9 cellular contexts compared by ENCODE assay signal in genomic region chr10:75404023-75404334, GRCh38. TPM values are rescaled to one million over a fixed set of nuclear protein-coding genes. Genes with fewer than 3 reads are reported as not detected.
DNase-seq lines count a peak whose midpoint lies in the region; ATAC-seq and TF ChIP-seq lines count a peak whose summit lies in the region.
"Had no signal": no experiment of that assay in that cellular context is flagged by ENCODE, and none has a peak within 500 bp of the region (broad histone marks: within the 10 kb centered on the region; RNA-seq: fewer than 3 reads in every experiment).

No MANE protein-coding gene starts in this region.

- H3K4me1 ChIP-seq in neuronal stem cell (ENCODE audit: control insufficient read depth in 2 of 2, insufficient read depth in 1 of 2, low read depth in 1 of 2, low read length in 2 of 2), result peaks cover 12 to 22% of the 10 kb centered on the region in 2 donors

- ATAC-seq in CD4-positive, alpha-beta T cell (ENCODE audit: poor library complexity), result no peak
- no peak for ATAC-seq in GM19467 (IDR thresholded peaks at IDR 0.05; ENCODE audit: unreplicated experiment)
- ATAC-seq in GM21737 (IDR thresholded peaks at IDR 0.05; ENCODE audit: unreplicated experiment), result no peak
- ATAC-seq in HG03342 (IDR thresholded peaks at IDR 0.05; ENCODE audit: unreplicated experiment), result no peak
- ATAC-seq: activated CD4-positive, alpha-beta T cell treated with anti-CD3 and anti-CD28 coated beads for 36 hours had no signal

- DNase-seq in CD4-positive, alpha-beta T cell, result no peak
- DNase-seq in M059J (ENCODE audit: low read depth), result peak; percentile 32
- DNase-seq in epithelial cell of prostate (ENCODE audit: low read depth, low spot score), result no peak
- DNase-seq in neuronal stem cell (ENCODE audit: low spot score), result peak; percentile 39
- DNase-seq in MV-4-11 (lab: John Stamatoyannopoulos, UW), result no peak
- DNase-seq: activated CD4-positive, alpha-beta T cell treated with anti-CD3 and anti-CD28 coated beads for 36 hours had no signal

- no peaks in the 10 kb centered on the region for H3K9me3 ChIP-seq in CD4-positive, alpha-beta T cell (ENCODE audit: control insufficient read depth, low read length)
- H3K9me3 ChIP-seq in neuronal stem cell (replicated peaks in 1 of 2; ENCODE audit: control insufficient read depth in 2 of 2, insufficient read depth in 1 of 2, low read depth in 1 of 2, low read length in 2 of 2), result peaks cover 0 to 2% of the 10 kb centered on the region in 2 donors

- no peaks in the 10 kb centered on the region for H3K9me3 Mint-ChIP-seq in CD4-positive, alpha-beta T cell

- H3K27me3 Mint-ChIP-seq in CD4-positive, alpha-beta T cell, result peaks cover 69% of the 10 kb centered on the region

- peak overlapping the region; percentile 100 for H2AFZ ChIP-seq in neuronal stem cell (ENCODE audit: low read length)

- peak overlapping the region; percentile 99 for H2BK120ac ChIP-seq in neuronal stem cell (ENCODE audit: low read depth, low read length)

- no peak overlapping the region for H3K14ac ChIP-seq in neuronal stem cell (ENCODE audit: low read length)

- peak overlapping the region; percentile 92 for H4K91ac ChIP-seq in neuronal stem cell (ENCODE audit: low read depth, low read length, poor library complexity)

- POLR2A ChIA-PET in CD4-positive, alpha-beta T cell (lab: Charles Lee), result no interaction called here

- H3K18ac ChIP-seq in neuronal stem cell (ENCODE audit: low read length), result peak overlapping the region; percentile 97

- peaks cover 47% of the 10 kb centered on the region for H3K4me1 Mint-ChIP-seq in CD4-positive, alpha-beta T cell (ENCODE audit: low read depth)

- no peak overlapping the region for H3K27ac Mint-ChIP-seq in CD4-positive, alpha-beta T cell
- H3K27ac Mint-ChIP-seq: activated CD4-positive, alpha-beta T cell treated with anti-CD3 and anti-CD28 coated beads for 36 hours had no signal

- H3K4me3 ChIP-seq in neuronal stem cell (ENCODE audit: low read length in 2 of 2), result peak overlapping the region; percentile 59 to 83

- peaks cover 14% of the 10 kb centered on the region for H3K79me1 ChIP-seq in neuronal stem cell (ENCODE audit: low read depth, low read length)

- peak overlapping the region; percentile 86 for H3K9ac ChIP-seq in neuronal stem cell (ENCODE audit: low read depth, low read length, poor library complexity)

- H3K4me3 Mint-ChIP-seq in CD4-positive, alpha-beta T cell, result peak overlapping the region; percentile 11

- no peak overlapping the region for H4K8ac ChIP-seq in neuronal stem cell (ENCODE audit: low read depth, low read length)

- H3K4ac ChIP-seq in neuronal stem cell (ENCODE audit: low read length), result no peak overlapping the region

- H2BK15ac ChIP-seq in neuronal stem cell (ENCODE audit: low read length), result peak overlapping the region; percentile 91

- H3K4me2 ChIP-seq in neuronal stem cell (ENCODE audit: insufficient read depth, low read length, poor library complexity, severe bottlenecking), result peak overlapping the region; percentile 95

- no peak overlapping the region for H3K27ac ChIP-seq in CD4-positive, alpha-beta T cell (ENCODE audit: low read depth, low read length)
- H3K27ac ChIP-seq in epithelial cell of prostate (peak overlapping the region; percentile 93), neuronal stem cell (replicated peaks; ENCODE audit: low read length) (no peak overlapping the region)

- peak overlapping the region; percentile 97 for H2AK5ac ChIP-seq in neuronal stem cell (ENCODE audit: low read depth, low read length)

- H2BK5ac ChIP-seq in neuronal stem cell (ENCODE audit: low read length), result peak overlapping the region; percentile 60

- H3K36me3 ChIP-seq in neuronal stem cell (replicated peaks in 1 of 2; ENCODE audit: control insufficient read depth in 2 of 2, insufficient read depth in 2 of 2, low read length in 2 of 2), result peaks cover 0 to 23% of the 10 kb centered on the region in 2 donors

- WGBS in neuronal stem cell (ENCODE audit: extremely low coverage in 2 of 2, insufficient read length in 2 of 2, insufficient replicate concordance in 1 of 2), 2 donors, result no CpG with 5 or more reads among the region's 15 CpGs

- intact Hi-C loops in CD4-positive, alpha-beta T cell (cut with DNase I, micrococcal nuclease), result loop anchor here (5.0 to 10.0 kb wide), 5 partner anchors 683 to 1711 kb away; no protein-coding TSS in a partner anchor

- CTCF ChIA-PET in CD4-positive, alpha-beta T cell (lab: Charles Lee), result no interaction called here

- peak overlapping the region; percentile 95 for H3K23ac ChIP-seq in neuronal stem cell (ENCODE audit: low read depth, low read length, poor library complexity)

- H2BK12ac ChIP-seq in neuronal stem cell (ENCODE audit: low read length), result peak overlapping the region; percentile 94

- TF ChIP-seq CTCF in CD4-positive, alpha-beta T cell (IDR thresholded peaks at IDR 0.05), result no peak

- H3K36me3 Mint-ChIP-seq in CD4-positive, alpha-beta T cell (ENCODE audit: low read depth), result no peaks in the 10 kb centered on the region

- H3K27me3 ChIP-seq in CD4-positive, alpha-beta T cell (ENCODE audit: control insufficient read depth, insufficient read depth, low read length), result peaks cover 91% of the 10 kb centered on the region
- H3K27me3 ChIP-seq in neuronal stem cell (ENCODE audit: control insufficient read depth in 3 of 3, insufficient read depth in 3 of 3, low read depth in 1 of 3, low read length in 3 of 3), result peaks cover 0 to 50% (median 19%) of the 10 kb centered on the region in 3 experiments

RNA-seq across cellular contexts. Expression of gene ZNF503, which starts 2.4 kb away (rescaled TPM):
- total RNA-seq in CD4-positive, alpha-beta T cell, result under 1 TPM; 0.38 to 0.47 TPM
- total RNA-seq in M059J (2014; rRNA removed; shearing (Covaris generic)), result 9.1 and 13.8 TPM in 2 replicates
- 9.9 TPM for polyA plus RNA-seq in neuronal stem cell (2013, experiment 1 of 2)
- 11.2 TPM for polyA plus RNA-seq in neuronal stem cell (2013, experiment 2 of 2)

RNA-seq across cellular contexts. Expression of gene LRMDA, which starts 27.4 kb away (rescaled TPM):
- total RNA-seq in CD4-positive, alpha-beta T cell, result not detected
- 8.0 and 36.7 TPM in 2 replicates for total RNA-seq in M059J (2014; rRNA removed; shearing (Covaris generic))
- polyA plus RNA-seq in neuronal stem cell (2013, experiment 1 of 2), result 0.22 TPM
- 0.15 TPM for polyA plus RNA-seq in neuronal stem cell (2013, experiment 2 of 2)
- total RNA-seq: activated CD4-positive, alpha-beta T cell treated with anti-CD3 and anti-CD28 coated beads for 36 hours had no signal

Comparison
In these comparisons a context has a peak if more than half of its experiments do, and no peak if none do; other contexts are left out.
1. DNase-seq: peak in M059J (single experiment) and neuronal stem cell (single experiment); none in CD4-positive, alpha-beta T cell (0 of 10), epithelial cell of prostate (single experiment) and MV-4-11 (single experiment).